Comparison of ENCODE assay signal across 8 cellular contexts in genomic region chr2:231052494-231053451, GRCh38. TPM values are rescaled to one million over a fixed set of nuclear protein-coding genes. Genes with fewer than 3 reads are reported as not detected.
DNase-seq lines count a peak whose midpoint lies in the region; ATAC-seq and TF ChIP-seq lines count a peak whose summit lies in the region.

No MANE protein-coding gene starts in this region.

- H3K4me1 ChIP-seq in neural progenitor cell (peaks cover 2% of the 10 kb centered on the region), stomach smooth muscle (ENCODE audit: control insufficient read depth, insufficient read depth, low read length) (peaks cover 17% of the 10 kb centered on the region)

- CTCF ChIA-PET in RWPE1 (lab: Yijun Ruan, JAX) = interaction anchor here (0.6 to 1.9 kb wide), 17 partner anchors 8 to 1455 kb away, joined by 3 to 11 read pairs (median 4); no protein-coding TSS in a partner anchor

- H3K36me3 ChIP-seq in neural progenitor cell = no peaks in the 10 kb centered on the region
- no peaks in the 10 kb centered on the region for H3K36me3 ChIP-seq in stomach smooth muscle (ENCODE audit: control insufficient read depth in 2 of 2, insufficient read depth in 2 of 2, low read length in 2 of 2)

- peaks cover 10% of the 10 kb centered on the region for H3K79me2 ChIP-seq in neural progenitor cell (ENCODE audit: low read depth)

- H3K27ac ChIP-seq in RWPE1 (peak overlapping the region; percentile 61), neural progenitor cell (no peak overlapping the region), stomach smooth muscle (ENCODE audit: low read length) (no peak overlapping the region)

- peaks cover 61% of the 10 kb centered on the region for H3K27me3 ChIP-seq in neural progenitor cell
- H3K27me3 ChIP-seq in stomach smooth muscle (ENCODE audit: control insufficient read depth in 1 of 2, insufficient read depth in 2 of 2, low read length in 2 of 2) = no peaks in the 10 kb centered on the region

- H3K4me3 ChIP-seq in foreskin fibroblast (ENCODE audit: low read depth in 1 of 2, low read length in 2 of 2) = peak overlapping the region; percentile 50 to 73
- peak overlapping the region; percentile 53 for H3K4me3 ChIP-seq in neural progenitor cell
- H3K4me3 ChIP-seq in stomach smooth muscle (ENCODE audit: low read length in 2 of 2) = peak overlapping the region; percentile 79 to 86

- H3K4me1 Mint-ChIP-seq in IgD-negative memory B cell (peaks cover 14 to 20% (median 18%) of the 10 kb centered on the region in 3 donors), neural progenitor cell (peaks cover 13% of the 10 kb centered on the region)

- H3K4me3 Mint-ChIP-seq in IgD-negative memory B cell (peak overlapping the region; percentile 90 to 98 (median 96)), neural progenitor cell (peak overlapping the region; percentile 84)

- H2AFZ ChIP-seq in neural progenitor cell (replicated peaks) = peak overlapping the region; percentile 86

- H3K36me3 Mint-ChIP-seq in IgD-negative memory B cell = no peaks in the 10 kb centered on the region
- H3K36me3 Mint-ChIP-seq in neural progenitor cell = no peaks in the 10 kb centered on the region

- peaks cover 10% of the 10 kb centered on the region for H4K20me1 ChIP-seq in neural progenitor cell (ENCODE audit: low read depth)

- H3K9me3 ChIP-seq in neural progenitor cell (ENCODE audit: low read depth) (no peaks in the 10 kb centered on the region), stomach smooth muscle (ENCODE audit: control insufficient read depth in 2 of 2, low read length in 2 of 2) (no peaks in the 10 kb centered on the region)

- H3F3A ChIP-seq in neural progenitor cell (ENCODE audit: low read depth) = no peaks in the 10 kb centered on the region

- POLR2A ChIA-PET in RWPE1 (lab: Yijun Ruan, JAX; ENCODE audit: low non-redundant PET) = no interaction called here

- peak overlapping the region; percentile 81 for H3K4me2 ChIP-seq in neural progenitor cell

- H3K27ac Mint-ChIP-seq in IgD-negative memory B cell = peak overlapping the region in 2 of 3 donors; percentile 74 to 90
- peak overlapping the region; percentile 63 for H3K27ac Mint-ChIP-seq in neural progenitor cell

- no peaks in the 10 kb centered on the region for H3K9me3 Mint-ChIP-seq in IgD-negative memory B cell
- no peaks in the 10 kb centered on the region for H3K9me3 Mint-ChIP-seq in neural progenitor cell

- peak; percentile 61 for ATAC-seq in GM21515 (IDR thresholded peaks at IDR 0.05; ENCODE audit: unreplicated experiment)

- H3K9ac ChIP-seq in neural progenitor cell (no peak overlapping the region), stomach smooth muscle (ENCODE audit: low read length in 2 of 2) (peak overlapping the region; percentile 57 to 62)

- DNase-seq in DMS 273 treated with DMSO at 0.1 percent for 48 hours (lab: John Stamatoyannopoulos, UW) = peak; percentile 69
- DNase-seq in RWPE1 (ENCODE audit: low spot score) = peak; percentile 77
- DNase-seq in activated T-helper 9 cell treated with anti-CD3 and anti-CD28 coated beads, Interleukin-2, amount 50 U/mL, for 16 hours (ENCODE audit: low read depth) = peak; percentile 74
- DNase-seq in foreskin fibroblast = peak; percentile 77 to 95
- peak; percentile 96 for DNase-seq in neural progenitor cell (ENCODE audit: low spot score)

- peak; percentile 95 for TF ChIP-seq CTCF in RWPE1 (conservative IDR thresholded peaks at IDR 0.05; ENCODE audit: low read depth)
- peak; percentile 98 for TF ChIP-seq CTCF in foreskin fibroblast (IDR thresholded peaks at IDR 0.05; ENCODE audit: low read depth, low read length)
- TF ChIP-seq CTCF in neural progenitor cell (IDR thresholded peaks at IDR 0.05) = peak; percentile 86

- peaks cover 9% of the 10 kb centered on the region for H3K27me3 Mint-ChIP-seq in IgD-negative memory B cell
- peaks cover 18% of the 10 kb centered on the region for H3K27me3 Mint-ChIP-seq in neural progenitor cell (ENCODE audit: insufficient read depth, low read depth)

RNA-seq across cellular contexts. Expression of gene PSMD1, which starts 3.9 kb away (rescaled TPM):
- polyA plus RNA-seq in IgD-negative memory B cell = 38.3 TPM
- total RNA-seq in neural progenitor cell (ENCODE audit: low replicate concordance) = 101 and 132 TPM in 2 replicates

RNA-seq across cellular contexts. Expression of gene C2orf72, which starts 15.4 kb away (rescaled TPM):
- polyA plus RNA-seq in IgD-negative memory B cell = not detected
- 2.4 TPM in 2 replicates for total RNA-seq in neural progenitor cell (ENCODE audit: low replicate concordance)

RNA-seq across cellular contexts. Expression of gene SPATA3, which starts 56.9 kb away (rescaled TPM):
- polyA plus RNA-seq in IgD-negative memory B cell = not detected
- not detected in 2 replicates for total RNA-seq in neural progenitor cell (ENCODE audit: low replicate concordance)
